ENCODE assay signal across 1 cellular context in genomic region chr1:206949208-206949607, GRCh38.
A peak's percentile ranks its signal among the peaks of the same experiment; 100 is the strongest.
TF ChIP-seq lines count a peak whose summit lies in the region.

No MANE protein-coding gene starts in this region.

TF ChIP-seq in GM12878, 131 proteins besides CTCF, POLR2A, EP300 and RAD21:
- TF ChIP-seq MEF2A (IDR thresholded peaks at IDR 0.05; ENCODE audit: insufficient read depth, low read depth, low read length) (peak; percentile 86), MEF2B (IDR thresholded peaks at IDR 0.05; ENCODE audit: partially characterized antibody, poor library complexity, severe bottlenecking) (peak; percentile 15), RUNX3 (IDR thresholded peaks at IDR 0.05; ENCODE audit: low read length) (peak; percentile 67), EED (IDR thresholded peaks at IDR 0.05; ENCODE audit: low read depth) (0 out of 2 replicates have a peak, but pooled peaks have one; percentile 13)
- TF ChIP-seq, protein P1, sequence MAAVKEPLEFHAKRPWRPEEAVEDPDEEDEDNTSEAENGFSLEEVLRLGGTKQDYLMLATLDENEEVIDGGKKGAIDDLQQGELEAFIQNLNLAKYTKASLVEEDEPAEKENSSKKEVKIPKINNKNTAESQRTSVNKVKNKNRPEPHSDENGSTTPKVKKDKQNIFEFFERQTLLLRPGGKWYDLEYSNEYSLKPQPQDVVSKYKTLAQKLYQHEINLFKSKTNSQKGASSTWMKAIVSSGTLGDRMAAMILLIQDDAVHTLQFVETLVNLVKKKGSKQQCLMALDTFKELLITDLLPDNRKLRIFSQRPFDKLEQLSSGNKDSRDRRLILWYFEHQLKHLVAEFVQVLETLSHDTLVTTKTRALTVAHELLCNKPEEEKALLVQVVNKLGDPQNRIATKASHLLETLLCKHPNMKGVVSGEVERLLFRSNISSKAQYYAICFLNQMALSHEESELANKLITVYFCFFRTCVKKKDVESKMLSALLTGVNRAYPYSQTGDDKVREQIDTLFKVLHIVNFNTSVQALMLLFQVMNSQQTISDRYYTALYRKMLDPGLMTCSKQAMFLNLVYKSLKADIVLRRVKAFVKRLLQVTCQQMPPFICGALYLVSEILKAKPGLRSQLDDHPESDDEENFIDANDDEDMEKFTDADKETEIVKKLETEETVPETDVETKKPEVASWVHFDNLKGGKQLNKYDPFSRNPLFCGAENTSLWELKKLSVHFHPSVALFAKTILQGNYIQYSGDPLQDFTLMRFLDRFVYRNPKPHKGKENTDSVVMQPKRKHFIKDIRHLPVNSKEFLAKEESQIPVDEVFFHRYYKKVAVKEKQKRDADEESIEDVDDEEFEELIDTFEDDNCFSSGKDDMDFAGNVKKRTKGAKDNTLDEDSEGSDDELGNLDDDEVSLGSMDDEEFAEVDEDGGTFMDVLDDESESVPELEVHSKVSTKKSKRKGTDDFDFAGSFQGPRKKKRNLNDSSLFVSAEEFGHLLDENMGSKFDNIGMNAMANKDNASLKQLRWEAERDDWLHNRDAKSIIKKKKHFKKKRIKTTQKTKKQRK (IDR thresholded peaks at IDR 0.05; ENCODE audit: low read depth, low read length) = no peak
TF ChIP-seq in GM12878: peak in this region for 4.
